21 cellular contexts compared by ENCODE assay signal in genomic region chr18:71027531-71027930, GRCh38.
DNase-seq lines count a peak whose midpoint lies in the region; ATAC-seq, FAIRE-seq and TF ChIP-seq lines count a peak whose summit lies in the region.
"Had no signal": no experiment of that assay in that cellular context is flagged by ENCODE, and none has a peak within 500 bp of the region (broad histone marks: within the 10 kb centered on the region; RNA-seq: fewer than 3 reads in every experiment).

No MANE protein-coding gene starts in this region.

- H2AFZ ChIP-seq in PC-9: peak overlapping the region; percentile 55; the same call in 1 of the 2 replicates

- no peaks in the 10 kb centered on the region for H4K20me1 ChIP-seq in PC-9 (ENCODE audit: insufficient read depth)
- H4K20me1 ChIP-seq: BLaER1 treated with 17β-estradiol and CSF1 and Interleukin-3, amounts not matched to agents 10 nM and 100 nM had no signal

- POLR2A ChIA-PET in PC-9 (lab: Charles Lee; ENCODE audit: unreplicated experiment): no interaction called here

- no peaks in the 10 kb centered on the region for H3K79me2 ChIP-seq in PC-9 (ENCODE audit: low read depth)

- H3K4me1 Mint-ChIP-seq in Calu3 (ENCODE audit: low read depth, unreplicated experiment): peaks cover 15% of the 10 kb centered on the region
- no peaks in the 10 kb centered on the region for H3K4me1 Mint-ChIP-seq in activated CD4-positive, alpha-beta T cell treated with anti-CD3 and anti-CD28 coated beads, Interleukin-2, amount 10 ng/mL, durations not matched to agents 24 days and 14 days
- H3K4me1 Mint-ChIP-seq: B cell, IgD-negative memory B cell had no signal

- no peak overlapping the region for H3K4me3 Mint-ChIP-seq in Calu3 (ENCODE audit: low read depth, unreplicated experiment)
- no peak overlapping the region for H3K4me3 Mint-ChIP-seq in activated CD4-positive, alpha-beta T cell treated with anti-CD3 and anti-CD28 coated beads, Interleukin-2, amount 10 ng/mL, durations not matched to agents 24 days and 14 days
- H3K4me3 Mint-ChIP-seq: B cell; CD8-positive, alpha-beta T cell; HFFc6; IgD-negative memory B cell had no signal

- no peaks in the 10 kb centered on the region for H3K27me3 Mint-ChIP-seq in Calu3 (ENCODE audit: unreplicated experiment)
- no peaks in the 10 kb centered on the region for H3K27me3 Mint-ChIP-seq in activated CD4-positive, alpha-beta T cell treated with anti-CD3 and anti-CD28 coated beads, Interleukin-2, amount 10 ng/mL, durations not matched to agents 24 days and 14 days
- H3K27me3 Mint-ChIP-seq: B cell, IgD-negative memory B cell had no signal

- H3K4me3 ChIP-seq in PC-9 (no peak overlapping the region), pancreas (no peak overlapping the region)
- H3K4me3 ChIP-seq: BLaER1 treated with 17β-estradiol and CSF1 and Interleukin-3, amounts not matched to agents 10 nM and 100 nM had no signal

- 50 to 54% methylated on average over 4 of the region's 4 CpGs for WGBS in pancreas, 2 donors

- intact Hi-C loops in Calu3 (cut with micrococcal nuclease; ENCODE audit: unreplicated experiment): no loop called here
- intact Hi-C loops in PC-9 (cut with micrococcal nuclease; ENCODE audit: unreplicated experiment): no loop called here
- intact Hi-C loops in activated CD4-positive, alpha-beta T cell treated with anti-CD3 and anti-CD28 coated beads, Interleukin-2, amount 10 ng/mL, durations not matched to agents 24 days and 14 days (cut with micrococcal nuclease): no loop called here
- intact Hi-C loops in pancreas (cut with DNase I): no loop called here

- peak; percentile 52 for DNase-seq in Calu3
- peak; percentile 59 for DNase-seq in M059J (ENCODE audit: low read depth)
- peak in 1 of 2 experiments; percentile 35 for DNase-seq in PC-9
- peak; percentile 9 for DNase-seq in kidney tubule cell (ENCODE audit: low spot score)
- no peak for DNase-seq in activated CD4-positive, alpha-beta T cell treated with anti-CD3 and anti-CD28 coated beads, Interleukin-2, amount 10 ng/mL, durations not matched to agents 24 days and 14 days
- DNase-seq in pancreas: no peak
- no peak for DNase-seq in NCI-H82 treated with DMSO at 0.1 percent for 48 hours (lab: John Stamatoyannopoulos, UW; ENCODE audit: unreplicated experiment)
- DNase-seq: CD8-positive, alpha-beta T cell; COR-L47; GOT3; HFFc6 had no signal

- CTCF ChIA-PET in Calu3 (lab: Charles Lee) (no interaction called here), PC-9 (lab: Charles Lee) (no interaction called here)

- no peak overlapping the region for H3K27ac ChIP-seq in PC-9
- no peak overlapping the region for H3K27ac ChIP-seq in pancreas
- H3K27ac ChIP-seq: BLaER1 treated with 17β-estradiol and CSF1 and Interleukin-3, amounts not matched to agents 10 nM and 100 nM; HL-60 had no signal

- BruUV-seq in Calu3 (replicated peaks; lab: Mats Ljungman, UMichigan) (no TSS peak), PC-9 (replicated peaks; lab: Mats Ljungman, UMichigan) (no TSS peak)

- FAIRE-seq in pancreas (lab: Jason Lieb, UNC): no peak
- FAIRE-seq: D721Med, G401.6, GM12891, GM19239, HTR-8/SVneo had no signal

- peak overlapping the region; percentile 64 for H3K27ac Mint-ChIP-seq in Calu3 (ENCODE audit: unreplicated experiment)
- H3K27ac Mint-ChIP-seq in activated CD4-positive, alpha-beta T cell treated with anti-CD3 and anti-CD28 coated beads, Interleukin-2, amount 10 ng/mL, durations not matched to agents 24 days and 14 days: no peak overlapping the region
- H3K27ac Mint-ChIP-seq: B cell; CD8-positive, alpha-beta T cell; HFFc6; IgD-negative memory B cell had no signal

- H3K27me3 ChIP-seq in PC-9 (ENCODE audit: insufficient read depth, low read depth) (no peaks in the 10 kb centered on the region), pancreas (no peaks in the 10 kb centered on the region)
- H3K27me3 ChIP-seq: BLaER1 treated with 17β-estradiol and CSF1 and Interleukin-3, amounts not matched to agents 10 nM and 100 nM had no signal

- H3K9me3 ChIP-seq in PC-9 (ENCODE audit: insufficient read depth, low read depth): no peaks in the 10 kb centered on the region; the same call in 1 of the 2 replicates
- H3K9me3 ChIP-seq in pancreas: no peaks in the 10 kb centered on the region

- H3K9me3 Mint-ChIP-seq in Calu3 (ENCODE audit: low read depth, unreplicated experiment): peaks cover 2% of the 10 kb centered on the region
- peaks cover 3% of the 10 kb centered on the region for H3K9me3 Mint-ChIP-seq in activated CD4-positive, alpha-beta T cell treated with anti-CD3 and anti-CD28 coated beads, Interleukin-2, amount 10 ng/mL, durations not matched to agents 24 days and 14 days
- H3K9me3 Mint-ChIP-seq: CD8-positive, alpha-beta T cell had no signal

- no peak overlapping the region for H3K4me2 ChIP-seq in PC-9
- H3K4me2 ChIP-seq: BLaER1 treated with 17β-estradiol and CSF1 and Interleukin-3, amounts not matched to agents 10 nM and 100 nM had no signal

- H3K4me1 ChIP-seq in PC-9 (replicated peaks; ENCODE audit: insufficient read depth) (no peaks in the 10 kb centered on the region; the same call in 1 of the 2 replicates), pancreas (no peaks in the 10 kb centered on the region)
- H3K4me1 ChIP-seq: BLaER1 treated with 17β-estradiol and CSF1 and Interleukin-3, amounts not matched to agents 10 nM and 100 nM had no signal

- H3K36me3 ChIP-seq in PC-9 (ENCODE audit: low read depth): no peaks in the 10 kb centered on the region
- no peaks in the 10 kb centered on the region for H3K36me3 ChIP-seq in pancreas
- H3K36me3 ChIP-seq: BLaER1 treated with 17β-estradiol and CSF1 and Interleukin-3, amounts not matched to agents 10 nM and 100 nM had no signal

- H3K36me3 Mint-ChIP-seq in Calu3 (ENCODE audit: insufficient read depth, unreplicated experiment): no peaks in the 10 kb centered on the region
- no peaks in the 10 kb centered on the region for H3K36me3 Mint-ChIP-seq in activated CD4-positive, alpha-beta T cell treated with anti-CD3 and anti-CD28 coated beads, Interleukin-2, amount 10 ng/mL, durations not matched to agents 24 days and 14 days (ENCODE audit: low read depth)
- H3K36me3 Mint-ChIP-seq: CD8-positive, alpha-beta T cell; IgD-negative memory B cell had no signal

- no peak for ATAC-seq in pancreas
- ATAC-seq: CD8-positive, alpha-beta T cell; HCT116 had no signal

- no peaks in the 10 kb centered on the region for H3K9me2 ChIP-seq in PC-9 (ENCODE audit: insufficient read depth)

- TF ChIP-seq CTCF in Calu3 (IDR thresholded peaks at IDR 0.05; ENCODE audit: unreplicated experiment): no peak
- TF ChIP-seq CTCF in PC-9 (conservative IDR thresholded peaks at IDR 0.05): no peak
- TF ChIP-seq CTCF in pancreas (IDR thresholded peaks at IDR 0.05): no peak

- H3F3A ChIP-seq in PC-9 (ENCODE audit: insufficient read depth, low read depth): no peaks in the 10 kb centered on the region

Comparison
In these comparisons a context has a peak if more than half of its experiments do, and no peak if none do; other contexts are left out.
1. DNase-seq: peak in Calu3 (single experiment), M059J (single experiment) and kidney tubule cell (single experiment); none in activated CD4-positive, alpha-beta T cell treated with anti-CD3 and anti-CD28 coated beads, Interleukin-2, amount 10 ng/mL, durations not matched to agents 24 days and 14 days (single experiment), pancreas (0 of 6) and NCI-H82 treated with DMSO at 0.1 percent for 48 hours (single experiment).